ENCODE assay signal across 25 cellular contexts in genomic region chr11:131471976-131472375, GRCh38.
DNase-seq lines count a peak whose midpoint lies in the region; ATAC-seq and TF ChIP-seq lines count a peak whose summit lies in the region.
"Had no signal": no experiment of that assay in that cellular context is flagged by ENCODE, and none has a peak within 500 bp of the region (broad histone marks: within the 10 kb centered on the region; RNA-seq: fewer than 3 reads in every experiment).

No MANE protein-coding gene starts in this region.

- no peaks in the 10 kb centered on the region for H4K20me1 ChIP-seq in Karpas-422 (ENCODE audit: insufficient read depth, low read depth, low read length)
- H4K20me1 ChIP-seq: BLaER1 treated with 17β-estradiol and CSF1 and Interleukin-3, amounts not matched to agents 10 nM and 100 nM had no signal

- no peak for ATAC-seq in HG02973 (IDR thresholded peaks at IDR 0.05; ENCODE audit: unreplicated experiment)
- ATAC-seq: K562, Right ventricle myocardium inferior, SK-N-SH treated with all-trans-retinoic acid at 6 μM for 48 hours, T-helper 17 cell had no signal

- TF ChIP-seq CTCF in A673 (conservative IDR thresholded peaks at IDR 0.05; ENCODE audit: low read depth, low read length) (no peak), MCF 10A (IDR thresholded peaks at IDR 0.05; ENCODE audit: unreplicated experiment) (no peak)

- H3K4me2 ChIP-seq in Karpas-422 (ENCODE audit: low read depth, low read length, poor library complexity, severe bottlenecking): peak overlapping the region; percentile 38
- H3K4me2 ChIP-seq: BLaER1 treated with 17β-estradiol and CSF1 and Interleukin-3, amounts not matched to agents 10 nM and 100 nM; PC-9 had no signal

- intact Hi-C loops in A673 (cut with micrococcal nuclease; ENCODE audit: unreplicated experiment) (no loop called here), MCF 10A (cut with micrococcal nuclease) (no loop called here)

- no peaks in the 10 kb centered on the region for H3K9me2 ChIP-seq in Karpas-422 (replicated peaks; ENCODE audit: insufficient read depth, low read length)

- no peaks in the 10 kb centered on the region for H3K79me2 ChIP-seq in Karpas-422 (ENCODE audit: low read length)

- H3K27me3 ChIP-seq in A673 (replicated peaks; ENCODE audit: insufficient read depth, low read depth, low read length, poor library complexity): peaks cover 29% of the 10 kb centered on the region
- no peaks in the 10 kb centered on the region for H3K27me3 ChIP-seq in Karpas-422 (ENCODE audit: low read length)
- no peaks in the 10 kb centered on the region; the same call in 1 of the 2 replicates for H3K27me3 ChIP-seq in iPS-20b (ENCODE audit: insufficient read depth, low read length)
- H3K27me3 ChIP-seq: BLaER1 treated with 17β-estradiol and CSF1 and Interleukin-3, amounts not matched to agents 10 nM and 100 nM; SJCRH30 had no signal

- BruUV-seq in A673 (replicated peaks; lab: Mats Ljungman, UMichigan) (no TSS peak), MCF 10A (replicated peaks; lab: Mats Ljungman, UMichigan) (no TSS peak)

- POLR2A ChIA-PET in A673 (lab: Charles Lee; ENCODE audit: low non-redundant PET): no interaction called here
- POLR2A ChIA-PET in MCF 10A (lab: Yijun Ruan, JAX): no interaction called here

- in situ Hi-C loops in G401 (cut with HindIII; ENCODE audit: low sequenced_read_pairs): no loop called here

- H3K9ac ChIP-seq in Karpas-422 (ENCODE audit: low read length) (no peak overlapping the region), iPS-20b (ENCODE audit: low read depth, low read length) (no peak overlapping the region)
- H3K9ac ChIP-seq: BLaER1 treated with 17β-estradiol and CSF1 and Interleukin-3, amounts not matched to agents 10 nM and 100 nM had no signal

- CTCF ChIA-PET in A673 (lab: Charles Lee): no interaction called here
- CTCF ChIA-PET in MCF 10A (lab: Yijun Ruan, JAX): no interaction called here

- no peaks in the 10 kb centered on the region for H3K9me3 ChIP-seq in A673 (ENCODE audit: low read depth, low read length, poor library complexity, severe bottlenecking)
- no peaks in the 10 kb centered on the region for H3K9me3 ChIP-seq in Karpas-422 (ENCODE audit: low read length)
- no peaks in the 10 kb centered on the region for H3K9me3 ChIP-seq in iPS-20b (ENCODE audit: insufficient read depth, low read depth, low read length)
- H3K9me3 ChIP-seq: BLaER1 treated with 17β-estradiol and CSF1 and Interleukin-3, amounts not matched to agents 10 nM and 100 nM; Caco-2; SJCRH30 had no signal

- H3K4me3 Mint-ChIP-seq in MCF 10A (ENCODE audit: unreplicated experiment): no peak overlapping the region
- H3K4me3 Mint-ChIP-seq: CD4-positive, alpha-beta memory T cell; T-helper 17 cell had no signal

- H3K36me3 ChIP-seq in A673 (ENCODE audit: insufficient read depth, low read length, poor library complexity, severe bottlenecking): no peaks in the 10 kb centered on the region
- H3K36me3 ChIP-seq in Karpas-422 (ENCODE audit: insufficient read depth, low read length): no peaks in the 10 kb centered on the region
- no peaks in the 10 kb centered on the region for H3K36me3 ChIP-seq in iPS-20b (ENCODE audit: insufficient read depth, low read depth, low read length)
- H3K36me3 ChIP-seq: BLaER1 treated with 17β-estradiol and CSF1 and Interleukin-3, amounts not matched to agents 10 nM and 100 nM; SJCRH30 had no signal

- H3K4me1 ChIP-seq in A673 (ENCODE audit: insufficient read depth, low read length, poor library complexity, severe bottlenecking): no peaks in the 10 kb centered on the region
- peaks cover 59% of the 10 kb centered on the region for H3K4me1 ChIP-seq in Karpas-422 (ENCODE audit: low read length)
- peaks cover 14% of the 10 kb centered on the region; the same call in 1 of the 2 replicates for H3K4me1 ChIP-seq in iPS-20b (ENCODE audit: insufficient read depth, low read length)
- H3K4me1 ChIP-seq: Caco-2, SJCRH30 had no signal

- H3K4me1 Mint-ChIP-seq in MCF 10A (ENCODE audit: insufficient read depth, unreplicated experiment): no peaks in the 10 kb centered on the region
- H3K4me1 Mint-ChIP-seq: CD4-positive, alpha-beta memory T cell; T-helper 17 cell had no signal

- no peak overlapping the region for H3K4me3 ChIP-seq in A673 (ENCODE audit: low read depth, low read length, poor library complexity, severe bottlenecking)
- no peak overlapping the region for H3K4me3 ChIP-seq in Karpas-422 (ENCODE audit: low read length)
- H3K4me3 ChIP-seq in iPS-20b (ENCODE audit: low read length): no peak overlapping the region
- H3K4me3 ChIP-seq: BLaER1 treated with 17β-estradiol and CSF1 and Interleukin-3, amounts not matched to agents 10 nM and 100 nM; K562; PC-9; SJCRH30 had no signal

- DNase-seq in A673 (ENCODE audit: low spot score): peak; percentile 17
- no peak for DNase-seq in Karpas-422
- DNase-seq in NCI-H82 treated with DMSO at 0.1 percent for 48 hours (lab: John Stamatoyannopoulos, UW; ENCODE audit: unreplicated experiment): peak; percentile 33
- no peak for DNase-seq in G401 (ENCODE audit: low spot score)
- no peak for DNase-seq in MCF 10A (ENCODE audit: unreplicated experiment)
- no peak for DNase-seq in NCI-H1930 (lab: John Stamatoyannopoulos, UW)
- DNase-seq: AML-193; Caco-2; CD4-positive, alpha-beta memory T cell; EL; GF-D8; MM.1S; NCI-H1436 treated with DMSO at 0.1 percent for 48 hours; NCI-H187 treated with DMSO at 0.1 percent for 48 hours; NCI-H2107; NCI-H526 treated with DMSO at 0.1 percent for 48 hours; PC-9; SJCRH30; T-helper 17 cell had no signal

- no peaks in the 10 kb centered on the region for H3K36me3 Mint-ChIP-seq in MCF 10A (ENCODE audit: insufficient read depth, unreplicated experiment)
- H3K36me3 Mint-ChIP-seq: CD4-positive, alpha-beta memory T cell had no signal

- no peak overlapping the region for H3K27ac ChIP-seq in A673 (ENCODE audit: low read depth, low read length, poor library complexity, severe bottlenecking)
- no peak overlapping the region for H3K27ac ChIP-seq in Karpas-422 (ENCODE audit: low read length)
- H3K27ac ChIP-seq in iPS-20b (ENCODE audit: low read length): peak overlapping the region; percentile 5
- H3K27ac ChIP-seq: BLaER1 treated with 17β-estradiol and CSF1 and Interleukin-3, amounts not matched to agents 10 nM and 100 nM; PC-9; SJCRH30 had no signal

- H3K27me3 Mint-ChIP-seq in MCF 10A (ENCODE audit: insufficient read depth, unreplicated experiment): no peaks in the 10 kb centered on the region
- H3K27me3 Mint-ChIP-seq: T-helper 17 cell had no signal

- no peak overlapping the region for H2AFZ ChIP-seq in Karpas-422 (ENCODE audit: low read length)
- H2AFZ ChIP-seq: PC-9 had no signal

- H3K27ac Mint-ChIP-seq in MCF 10A (ENCODE audit: low read depth, unreplicated experiment): no peak overlapping the region
- H3K27ac Mint-ChIP-seq: CD4-positive, alpha-beta memory T cell; T-helper 17 cell had no signal

- peaks cover 30% of the 10 kb centered on the region for H3K9me3 Mint-ChIP-seq in MCF 10A (ENCODE audit: unreplicated experiment)

Comparison
In these comparisons a context has a peak if more than half of its experiments do, and no peak if none do; other contexts are left out.
1. DNase-seq: peak in A673 (single experiment) and NCI-H82 treated with DMSO at 0.1 percent for 48 hours (single experiment); none in Karpas-422 (single experiment), G401 (single experiment), MCF 10A (single experiment) and NCI-H1930 (0 of 2).